17 cellular contexts compared by ENCODE assay signal in the genomic region with DNA sequence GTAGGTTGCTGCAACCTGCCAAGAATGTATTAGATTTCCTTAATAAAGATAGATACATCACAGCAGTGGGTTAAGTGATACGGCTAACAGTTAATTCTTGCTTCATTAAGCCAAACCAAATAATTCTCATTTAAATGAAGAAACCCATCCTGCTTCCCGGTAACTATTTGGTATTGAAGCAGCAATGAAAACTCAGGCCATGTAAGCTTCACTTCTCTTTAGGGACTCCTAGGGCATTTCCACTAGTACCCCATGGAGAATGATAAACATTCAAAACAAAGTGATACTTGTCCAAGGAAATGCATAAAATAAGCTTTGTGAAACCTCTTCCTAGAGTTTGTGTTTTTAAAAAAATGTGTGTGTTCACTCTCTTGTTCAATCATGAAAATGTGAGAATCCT.
"Had no signal": no experiment of that assay in that cellular context is flagged by ENCODE, and none has a peak within 500 bp of the region (broad histone marks: within the 10 kb centered on the region; RNA-seq: fewer than 3 reads in every experiment).

No MANE protein-coding gene starts in this region.

- H3K4me1 ChIP-seq: ascending aorta, colonic mucosa, sigmoid colon had no signal

- H3K27me3 ChIP-seq: ascending aorta, colonic mucosa, sigmoid colon, upper lobe of right lung had no signal

- H3K27ac Mint-ChIP-seq: activated T-cell treated with anti-CD3 and anti-CD28 coated beads, Interleukin-2, amount 50 U/mL, for 72 hours; stimulated activated effector memory CD8-positive, alpha-beta T cell treated with anti-CD3 and anti-CD28 coated beads, Interleukin-12 subunit alpha, Interleukin-12 subunit beta, amount 100 ng/mL, for 72 hours had no signal

- H3K27ac ChIP-seq: ascending aorta, colonic mucosa, sigmoid colon, upper lobe of right lung had no signal

- H3K9me3 ChIP-seq: ascending aorta, colonic mucosa, sigmoid colon, upper lobe of right lung had no signal

- H3K36me3 ChIP-seq: ascending aorta, colonic mucosa, sigmoid colon, upper lobe of right lung had no signal

- ATAC-seq: activated T-cell treated with anti-CD3 and anti-CD28 coated beads, Interleukin-2, amount 50 U/mL, for 72 hours; left ventricle myocardium superior; natural killer cell treated with Interleukin-12 subunit alpha and Interleukin-12 subunit beta and Interleukin-15 and Interleukin-18, amount 100 ng/mL, for 72 hours; stimulated activated effector memory CD8-positive, alpha-beta T cell treated with anti-CD3 and anti-CD28 coated beads, Interleukin-12 subunit alpha, Interleukin-12 subunit beta, amount 100 ng/mL, for 72 hours; upper lobe of right lung had no signal

- H3K9me3 Mint-ChIP-seq: activated T-cell treated with anti-CD3 and anti-CD28 coated beads, Interleukin-2, amount 50 U/mL, for 72 hours; central memory CD8-positive, alpha-beta T cell; natural killer cell treated with Interleukin-12 subunit alpha and Interleukin-12 subunit beta and Interleukin-15 and Interleukin-18, amount 100 ng/mL, for 72 hours; stimulated activated effector memory CD8-positive, alpha-beta T cell treated with anti-CD3 and anti-CD28 coated beads, Interleukin-12 subunit alpha, Interleukin-12 subunit beta, amount 100 ng/mL, for 72 hours had no signal

- DNase-seq: activated CD4-positive, alpha-beta T cell treated with anti-CD3 and anti-CD28 coated beads, Interleukin-2, amount 50 U/mL, for 1 hour; activated effector memory CD4-positive, alpha-beta T cell treated with anti-CD3 and anti-CD28 coated beads, Interleukin-2, amount 50 U/mL, for 16 hours; activated naive CD4-positive, alpha-beta T cell treated with anti-CD3 and anti-CD28 coated beads, Interleukin-2, amount 50 U/mL, for 16 hours; activated T-cell treated with anti-CD3 and anti-CD28 coated beads, Interleukin-2, amount 50 U/mL, for 72 hours; colonic mucosa; erythroblast; hypothalamus; left ventricle myocardium superior; mesenchymal stem cell; nucleus accumbens; sigmoid colon; stimulated activated CD4-positive, alpha-beta T cell treated with anti-CD3 and anti-CD28 coated beads, Interleukin-4, amount 100 ng/mL, for 24 hours; upper lobe of right lung had no signal

- H3K27me3 Mint-ChIP-seq: central memory CD8-positive, alpha-beta T cell; natural killer cell treated with Interleukin-12 subunit alpha and Interleukin-12 subunit beta and Interleukin-15 and Interleukin-18, amount 100 ng/mL, for 72 hours had no signal

- H3K4me3 Mint-ChIP-seq: activated T-cell treated with anti-CD3 and anti-CD28 coated beads, Interleukin-2, amount 50 U/mL, for 72 hours; central memory CD8-positive, alpha-beta T cell; natural killer cell treated with Interleukin-12 subunit alpha and Interleukin-12 subunit beta and Interleukin-15 and Interleukin-18, amount 100 ng/mL, for 72 hours; stimulated activated effector memory CD8-positive, alpha-beta T cell treated with anti-CD3 and anti-CD28 coated beads, Interleukin-12 subunit alpha, Interleukin-12 subunit beta, amount 100 ng/mL, for 72 hours had no signal

- H3K4me3 ChIP-seq: ascending aorta, colonic mucosa, sigmoid colon, upper lobe of right lung had no signal

- H3K36me3 Mint-ChIP-seq: stimulated activated effector memory CD8-positive, alpha-beta T cell treated with anti-CD3 and anti-CD28 coated beads, Interleukin-12 subunit alpha, Interleukin-12 subunit beta, amount 100 ng/mL, for 72 hours had no signal
